In genomic region chr1:207103892-207104373, GRCh38 we compare ENCODE assay signal across 1 cellular context.
TF ChIP-seq lines count a peak whose summit lies in the region.

C4BPA (plus strand) TSS chr1:207104233; CDS start chr1:207113026, 8,793 bp downstream.

TF ChIP-seq in HepG2, 621 proteins besides CTCF, POLR2A, EP300 and RAD21 (continued from another document and continues in another):
- no peak for TF ChIP-seq STAT6 (CRISPR knock-in tag; IDR thresholded peaks at IDR 0.05; ENCODE audit: borderline replicate concordance)
- TF ChIP-seq MEF2D (CRISPR knock-in tag; IDR thresholded peaks at IDR 0.05) = peak; percentile 52; the same call in 1 of the 2 replicates
- no peak for TF ChIP-seq USF2 (IDR thresholded peaks at IDR 0.05; ENCODE audit: low read depth, low read length)
- TF ChIP-seq USF2 (CRISPR knock-in tag; IDR thresholded peaks at IDR 0.05; ENCODE audit: borderline replicate concordance) = no peak
- TF ChIP-seq POLR2G (IDR thresholded peaks at IDR 0.05; ENCODE audit: low read depth, low read length) = no peak
- no peak for TF ChIP-seq GLMP (CRISPR knock-in tag; IDR thresholded peaks at IDR 0.05; ENCODE audit: borderline replicate concordance)
- no peak for TF ChIP-seq ZBTB20 (CRISPR knock-in tag; IDR thresholded peaks at IDR 0.05; ENCODE audit: borderline replicate concordance, low read depth)
- TF ChIP-seq ZNF784 (CRISPR knock-in tag; IDR thresholded peaks at IDR 0.05; ENCODE audit: borderline replicate concordance) = no peak
- TF ChIP-seq JDP2 (CRISPR knock-in tag; IDR thresholded peaks at IDR 0.05; ENCODE audit: borderline replicate concordance) = no peak
- TF ChIP-seq HOXA5 (CRISPR knock-in tag; IDR thresholded peaks at IDR 0.05) = 0 out of 2 replicates have a peak, but pooled peaks have one; percentile 41
- no peak for TF ChIP-seq WIZ (CRISPR knock-in tag; IDR thresholded peaks at IDR 0.05)
- TF ChIP-seq MXD3 (CRISPR knock-in tag; IDR thresholded peaks at IDR 0.05) = no peak
- 0 out of 2 replicates have a peak, but pooled peaks have one; percentile 28 for TF ChIP-seq CSRNP1 (CRISPR knock-in tag; IDR thresholded peaks at IDR 0.05)
- TF ChIP-seq SMARCE1 (IDR thresholded peaks at IDR 0.05; ENCODE audit: borderline replicate concordance) = no peak
- no peak for TF ChIP-seq ZHX2 (IDR thresholded peaks at IDR 0.05; ENCODE audit: low read depth)
- no peak for TF ChIP-seq ZHX2 (CRISPR knock-in tag; IDR thresholded peaks at IDR 0.05; ENCODE audit: borderline replicate concordance)
- TF ChIP-seq ZNF282 (IDR thresholded peaks at IDR 0.05; ENCODE audit: partially characterized antibody) = no peak
- TF ChIP-seq ZBTB7A (CRISPR knock-in tag; IDR thresholded peaks at IDR 0.05) = no peak
- no peak for TF ChIP-seq HIC2 (CRISPR knock-in tag; IDR thresholded peaks at IDR 0.05; ENCODE audit: low read depth)
- no peak for TF ChIP-seq ZNF703 (CRISPR knock-in tag; IDR thresholded peaks at IDR 0.05; ENCODE audit: borderline replicate concordance)
- no peak for TF ChIP-seq NFKB2 (CRISPR knock-in tag; IDR thresholded peaks at IDR 0.05; ENCODE audit: borderline replicate concordance)
- TF ChIP-seq ETV5 (CRISPR knock-in tag; IDR thresholded peaks at IDR 0.05; ENCODE audit: borderline replicate concordance) = peak; percentile 51; the same call in 1 of the 2 replicates
- no peak for TF ChIP-seq FOXA1 (IDR thresholded peaks at IDR 0.05)
- TF ChIP-seq FOXA1 (CRISPR knock-in tag; IDR thresholded peaks at IDR 0.05) = peak; percentile 94
- TF ChIP-seq AHDC1 (CRISPR knock-in tag; IDR thresholded peaks at IDR 0.05; ENCODE audit: borderline replicate concordance) = peak; percentile 67; the same call in 1 of the 2 replicates
- TF ChIP-seq KDM2A (CRISPR knock-in tag; IDR thresholded peaks at IDR 0.05; ENCODE audit: borderline replicate concordance, low read depth) = no peak
- TF ChIP-seq PHF5A (CRISPR knock-in tag; IDR thresholded peaks at IDR 0.05; ENCODE audit: low read depth, unreplicated experiment) = no peak
- TF ChIP-seq ZGPAT (CRISPR knock-in tag; IDR thresholded peaks at IDR 0.05) = peak; percentile 71; the same call in 1 of the 2 replicates
